Comparison of ENCODE assay signal across 8 cellular contexts in the genomic region with DNA sequence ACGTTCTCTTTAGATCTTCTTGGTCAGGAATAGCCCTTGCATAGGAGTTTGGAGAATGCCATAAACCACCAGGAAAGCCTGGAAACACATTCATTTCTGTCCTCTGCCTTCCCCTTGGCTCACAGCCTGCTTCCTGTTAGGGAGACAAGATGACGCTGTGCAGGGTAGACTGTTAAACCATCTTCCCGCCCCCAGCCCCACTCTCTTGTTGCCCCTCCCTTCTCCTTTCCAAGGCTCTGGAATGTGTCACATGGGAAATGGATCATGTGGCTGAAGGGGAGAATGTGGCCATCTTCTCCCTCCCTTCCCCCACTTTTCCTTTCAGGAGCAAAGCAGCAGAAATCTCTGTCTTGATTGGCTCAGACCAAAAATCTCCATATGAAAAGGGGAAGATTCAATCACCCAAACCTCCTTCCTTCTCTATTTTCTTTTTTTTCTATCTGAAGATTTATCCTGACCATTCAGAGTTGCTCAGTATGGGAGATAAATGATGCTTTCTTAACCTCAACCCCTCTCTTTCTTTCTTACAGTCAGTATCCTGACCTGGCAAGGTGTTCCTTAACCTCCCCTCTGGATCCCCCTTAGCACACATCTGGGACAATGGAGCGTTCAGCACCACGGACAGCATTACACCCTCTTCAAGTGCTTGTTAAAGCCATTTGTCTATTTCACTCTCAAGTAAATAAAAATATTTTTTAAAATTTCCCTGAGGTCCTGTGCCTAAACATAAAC. TPM values are rescaled to one million over a fixed set of nuclear protein-coding genes. Genes with fewer than 3 reads are reported as not detected.
DNase-seq lines count a peak whose midpoint lies in the region; ATAC-seq and TF ChIP-seq lines count a peak whose summit lies in the region.

No MANE protein-coding gene starts in this region.

- peak; percentile 72 for DNase-seq in DND-41
- DNase-seq in NCI-H1092 treated with DMSO at 0.1 percent for 48 hours (lab: John Stamatoyannopoulos, UW) = peak; percentile 85
- DNase-seq in WTC11 (ENCODE audit: low spot score) = peak; percentile 83
- DNase-seq in iPS-NIHi11 (ENCODE audit: low spot score) = peak; percentile 72
- no peak for DNase-seq in stimulated activated naive CD8-positive, alpha-beta T cell treated with anti-CD3 and anti-CD28 coated beads, Interleukin-15, amount 100 ng/mL, for 72 hours

- H3K4me2 ChIP-seq in DND-41 (ENCODE audit: insufficient read depth, low read length) = no peak overlapping the region

- H3K4me1 Mint-ChIP-seq in WTC11 = peaks cover 34% of the 10 kb centered on the region
- peaks cover 8% of the 10 kb centered on the region for H3K4me1 Mint-ChIP-seq in stimulated activated naive CD8-positive, alpha-beta T cell treated with anti-CD3 and anti-CD28 coated beads, Interleukin-15, amount 100 ng/mL, for 72 hours

- no peaks in the 10 kb centered on the region for H4K20me1 ChIP-seq in DND-41 (ENCODE audit: insufficient read depth, low read length)

- H3K27me3 ChIP-seq in DND-41 (ENCODE audit: insufficient read depth, low read length, poor library complexity) = no peaks in the 10 kb centered on the region

- no peaks in the 10 kb centered on the region for H3K79me2 ChIP-seq in DND-41 (ENCODE audit: insufficient read depth, low read length)

- H3K4me1 ChIP-seq in DND-41 (ENCODE audit: insufficient read depth, low read length) = no peaks in the 10 kb centered on the region

- CTCF ChIA-PET in WTC11 (lab: Charles Lee) = interaction anchor here (1.3 kb wide), 1 partner anchor 29 kb away, joined by 5 read pairs; no protein-coding TSS in a partner anchor

- no peak overlapping the region for H3K9ac ChIP-seq in DND-41 (ENCODE audit: low read depth, low read length)

- H2AFZ ChIP-seq in DND-41 (ENCODE audit: low read depth, low read length) = no peak overlapping the region

- no peak overlapping the region for H3K27ac ChIP-seq in DND-41 (ENCODE audit: low read length)

- no peak overlapping the region for H3K4me3 ChIP-seq in DND-41 (ENCODE audit: low read depth in 1 of 2, low read length in 2 of 2)

- no peaks in the 10 kb centered on the region for H3K36me3 Mint-ChIP-seq in WTC11

- H3K36me3 ChIP-seq in DND-41 (ENCODE audit: insufficient read depth, low read length) = no peaks in the 10 kb centered on the region

- H3K27ac Mint-ChIP-seq in WTC11 = peak overlapping the region; percentile 96
- no peak overlapping the region for H3K27ac Mint-ChIP-seq in stimulated activated naive CD8-positive, alpha-beta T cell treated with anti-CD3 and anti-CD28 coated beads, Interleukin-15, amount 100 ng/mL, for 72 hours

- peak; percentile 85 for ATAC-seq in DND-41 (ENCODE audit: insufficient read depth, low read depth)
- peak; percentile 92 for ATAC-seq in WTC11
- ATAC-seq in GM18907 (IDR thresholded peaks at IDR 0.05; ENCODE audit: unreplicated experiment) = no peak
- no peak for ATAC-seq in stimulated activated naive CD8-positive, alpha-beta T cell treated with anti-CD3 and anti-CD28 coated beads, Interleukin-15, amount 100 ng/mL, for 72 hours
- ATAC-seq in GM21526 (IDR thresholded peaks at IDR 0.05; ENCODE audit: low FRiP score, unreplicated experiment) = no peak
- no peak for ATAC-seq in GM21447 (IDR thresholded peaks at IDR 0.05; ENCODE audit: unreplicated experiment)

- TF ChIP-seq CTCF in DND-41 (IDR thresholded peaks at IDR 0.05; ENCODE audit: borderline replicate concordance, extremely low read depth, low read length, poor library complexity, severe bottlenecking) = no peak
- TF ChIP-seq CTCF in WTC11 (IDR thresholded peaks at IDR 0.05) = no peak

- H3K9me3 Mint-ChIP-seq in WTC11 = no peaks in the 10 kb centered on the region
- H3K9me3 Mint-ChIP-seq in stimulated activated naive CD8-positive, alpha-beta T cell treated with anti-CD3 and anti-CD28 coated beads, Interleukin-15, amount 100 ng/mL, for 72 hours = no peaks in the 10 kb centered on the region

- POLR2A ChIA-PET in WTC11 (lab: Charles Lee) = interaction anchor here (1.5 kb wide), 1 partner anchor 41 kb away, joined by 4 read pairs; no protein-coding TSS in a partner anchor

- no peaks in the 10 kb centered on the region for H3K9me3 ChIP-seq in DND-41 (ENCODE audit: insufficient read depth, low read length, severe bottlenecking)

- H3K27me3 Mint-ChIP-seq in WTC11 (ENCODE audit: low read depth) = peaks cover 24% of the 10 kb centered on the region
- no peaks in the 10 kb centered on the region for H3K27me3 Mint-ChIP-seq in stimulated activated naive CD8-positive, alpha-beta T cell treated with anti-CD3 and anti-CD28 coated beads, Interleukin-15, amount 100 ng/mL, for 72 hours

- H3K4me3 Mint-ChIP-seq in WTC11 = peak overlapping the region; percentile 93
- H3K4me3 Mint-ChIP-seq in stimulated activated naive CD8-positive, alpha-beta T cell treated with anti-CD3 and anti-CD28 coated beads, Interleukin-15, amount 100 ng/mL, for 72 hours = no peak overlapping the region

TF ChIP-seq in WTC11, 78 proteins besides CTCF, POLR2A, EP300 and RAD21 (continues in another document):
- TF ChIP-seq NR3C1 (CRISPR knock-in tag; conservative IDR thresholded peaks at IDR 0.05; ENCODE audit: low read depth) (no peak), IRF2 (CRISPR knock-in tag; IDR thresholded peaks at IDR 0.05; ENCODE audit: borderline replicate concordance, low read depth) (no peak), JUN (CRISPR knock-in tag; IDR thresholded peaks at IDR 0.05) (no peak), OVOL2 (CRISPR knock-in tag; IDR thresholded peaks at IDR 0.05; ENCODE audit: borderline replicate concordance) (no peak), ZNF263 (CRISPR knock-in tag; IDR thresholded peaks at IDR 0.05; ENCODE audit: low read depth) (no peak), GABPB1 (CRISPR knock-in tag; IDR thresholded peaks at IDR 0.05) (no peak), JAZF1 (CRISPR knock-in tag; IDR thresholded peaks at IDR 0.05) (no peak), KAT7 (CRISPR knock-in tag; IDR thresholded peaks at IDR 0.05; ENCODE audit: borderline replicate concordance) (no peak), RELA (CRISPR knock-in tag; IDR thresholded peaks at IDR 0.05; ENCODE audit: borderline replicate concordance) (no peak)
- TF ChIP-seq, protein P1, sequence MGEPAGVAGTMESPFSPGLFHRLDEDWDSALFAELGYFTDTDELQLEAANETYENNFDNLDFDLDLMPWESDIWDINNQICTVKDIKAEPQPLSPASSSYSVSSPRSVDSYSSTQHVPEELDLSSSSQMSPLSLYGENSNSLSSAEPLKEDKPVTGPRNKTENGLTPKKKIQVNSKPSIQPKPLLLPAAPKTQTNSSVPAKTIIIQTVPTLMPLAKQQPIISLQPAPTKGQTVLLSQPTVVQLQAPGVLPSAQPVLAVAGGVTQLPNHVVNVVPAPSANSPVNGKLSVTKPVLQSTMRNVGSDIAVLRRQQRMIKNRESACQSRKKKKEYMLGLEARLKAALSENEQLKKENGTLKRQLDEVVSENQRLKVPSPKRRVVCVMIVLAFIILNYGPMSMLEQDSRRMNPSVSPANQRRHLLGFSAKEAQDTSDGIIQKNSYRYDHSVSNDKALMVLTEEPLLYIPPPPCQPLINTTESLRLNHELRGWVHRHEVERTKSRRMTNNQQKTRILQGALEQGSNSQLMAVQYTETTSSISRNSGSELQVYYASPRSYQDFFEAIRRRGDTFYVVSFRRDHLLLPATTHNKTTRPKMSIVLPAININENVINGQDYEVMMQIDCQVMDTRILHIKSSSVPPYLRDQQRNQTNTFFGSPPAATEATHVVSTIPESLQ (CRISPR knock-in tag; IDR thresholded peaks at IDR 0.05) = no peak
- TF ChIP-seq, protein P2, sequence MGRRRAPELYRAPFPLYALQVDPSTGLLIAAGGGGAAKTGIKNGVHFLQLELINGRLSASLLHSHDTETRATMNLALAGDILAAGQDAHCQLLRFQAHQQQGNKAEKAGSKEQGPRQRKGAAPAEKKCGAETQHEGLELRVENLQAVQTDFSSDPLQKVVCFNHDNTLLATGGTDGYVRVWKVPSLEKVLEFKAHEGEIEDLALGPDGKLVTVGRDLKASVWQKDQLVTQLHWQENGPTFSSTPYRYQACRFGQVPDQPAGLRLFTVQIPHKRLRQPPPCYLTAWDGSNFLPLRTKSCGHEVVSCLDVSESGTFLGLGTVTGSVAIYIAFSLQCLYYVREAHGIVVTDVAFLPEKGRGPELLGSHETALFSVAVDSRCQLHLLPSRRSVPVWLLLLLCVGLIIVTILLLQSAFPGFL (CRISPR knock-in tag; IDR thresholded peaks at IDR 0.05; ENCODE audit: borderline replicate concordance) = no peak; the same call in 1 of the 2 replicates
- TF ChIP-seq, protein P3, sequence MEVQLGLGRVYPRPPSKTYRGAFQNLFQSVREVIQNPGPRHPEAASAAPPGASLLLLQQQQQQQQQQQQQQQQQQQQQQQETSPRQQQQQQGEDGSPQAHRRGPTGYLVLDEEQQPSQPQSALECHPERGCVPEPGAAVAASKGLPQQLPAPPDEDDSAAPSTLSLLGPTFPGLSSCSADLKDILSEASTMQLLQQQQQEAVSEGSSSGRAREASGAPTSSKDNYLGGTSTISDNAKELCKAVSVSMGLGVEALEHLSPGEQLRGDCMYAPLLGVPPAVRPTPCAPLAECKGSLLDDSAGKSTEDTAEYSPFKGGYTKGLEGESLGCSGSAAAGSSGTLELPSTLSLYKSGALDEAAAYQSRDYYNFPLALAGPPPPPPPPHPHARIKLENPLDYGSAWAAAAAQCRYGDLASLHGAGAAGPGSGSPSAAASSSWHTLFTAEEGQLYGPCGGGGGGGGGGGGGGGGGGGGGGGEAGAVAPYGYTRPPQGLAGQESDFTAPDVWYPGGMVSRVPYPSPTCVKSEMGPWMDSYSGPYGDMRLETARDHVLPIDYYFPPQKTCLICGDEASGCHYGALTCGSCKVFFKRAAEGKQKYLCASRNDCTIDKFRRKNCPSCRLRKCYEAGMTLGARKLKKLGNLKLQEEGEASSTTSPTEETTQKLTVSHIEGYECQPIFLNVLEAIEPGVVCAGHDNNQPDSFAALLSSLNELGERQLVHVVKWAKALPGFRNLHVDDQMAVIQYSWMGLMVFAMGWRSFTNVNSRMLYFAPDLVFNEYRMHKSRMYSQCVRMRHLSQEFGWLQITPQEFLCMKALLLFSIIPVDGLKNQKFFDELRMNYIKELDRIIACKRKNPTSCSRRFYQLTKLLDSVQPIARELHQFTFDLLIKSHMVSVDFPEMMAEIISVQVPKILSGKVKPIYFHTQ (CRISPR knock-in tag; IDR thresholded peaks at IDR 0.05) = no peak

RNA-seq across cellular contexts. Expression of gene GPR19, which starts 11.4 kb away (rescaled TPM):
- total RNA-seq in WTC11 (2021) = 10.4 to 16.4 TPM (median 14.2 TPM) in 3 replicates

RNA-seq across cellular contexts. Expression of gene CDKN1B, which starts 32.6 kb away (rescaled TPM):
- total RNA-seq in WTC11 (2021) = 34.2 to 38.4 TPM (median 34.8 TPM) in 3 replicates

Comparison
In these comparisons a context has a peak if more than half of its experiments do, and no peak if none do; other contexts are left out.
1. ATAC-seq: peak in DND-41 (single experiment) and WTC11 (single experiment); none in GM18907 (single experiment), stimulated activated naive CD8-positive, alpha-beta T cell treated with anti-CD3 and anti-CD28 coated beads, Interleukin-15, amount 100 ng/mL, for 72 hours (single experiment), GM21526 (single experiment) and GM21447 (single experiment).
2. DNase-seq: peak in DND-41 (single experiment), NCI-H1092 treated with DMSO at 0.1 percent for 48 hours (single experiment), WTC11 (single experiment) and iPS-NIHi11 (single experiment); none in stimulated activated naive CD8-positive, alpha-beta T cell treated with anti-CD3 and anti-CD28 coated beads, Interleukin-15, amount 100 ng/mL, for 72 hours (0 of 2).